ENCODE assay signal across 9 cellular contexts in the genomic region with DNA sequence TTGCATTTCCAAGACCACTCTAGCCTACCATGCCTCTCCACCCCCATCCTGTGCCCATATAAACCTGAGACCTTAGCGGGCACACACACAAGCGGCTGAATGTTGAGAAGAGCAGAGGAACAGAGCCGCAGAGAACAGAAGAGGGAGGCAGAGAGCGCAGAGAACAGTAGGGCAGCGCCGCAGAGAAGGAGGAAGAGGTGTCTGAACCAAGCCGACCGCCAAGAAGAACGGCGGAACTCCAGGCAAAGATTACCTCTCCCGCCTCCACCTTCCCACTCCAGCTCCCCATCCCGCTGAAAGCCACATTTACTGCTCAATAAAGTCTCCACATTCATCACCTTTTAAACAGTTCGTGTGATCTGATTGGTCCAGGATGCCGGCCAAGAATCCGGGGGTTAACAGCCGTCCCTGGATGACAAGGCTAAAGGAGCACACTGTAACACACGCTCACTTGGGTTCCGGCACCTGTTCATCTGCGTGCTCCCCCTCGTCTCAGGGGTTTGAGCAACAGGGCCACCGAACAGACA. TPM values are rescaled to one million over a fixed set of nuclear protein-coding genes. Genes with fewer than 3 reads are reported as not detected.
DNase-seq lines count a peak whose midpoint lies in the region; ATAC-seq and TF ChIP-seq lines count a peak whose summit lies in the region.
"Had no signal": no experiment of that assay in that cellular context is flagged by ENCODE, and none has a peak within 500 bp of the region (broad histone marks: within the 10 kb centered on the region; RNA-seq: fewer than 3 reads in every experiment).

No MANE protein-coding gene starts in this region.

- POLR2A ChIA-PET in CD8-positive, alpha-beta memory T cell (lab: Charles Lee), result no interaction called here

- peak overlapping the region; percentile 31 for H3K4me3 ChIP-seq in CD8-positive, alpha-beta memory T cell (ENCODE audit: low read length)
- H3K4me3 ChIP-seq in HUES6 (ENCODE audit: low read depth, low read length) (peak overlapping the region; percentile 64), rectal smooth muscle tissue (ENCODE audit: low read length) (peak overlapping the region; percentile 49)

- H3K36me3 Mint-ChIP-seq in CD8-positive, alpha-beta memory T cell, result no peaks in the 10 kb centered on the region

- no peaks in the 10 kb centered on the region for H3K9me3 ChIP-seq in CD8-positive, alpha-beta memory T cell (ENCODE audit: low read length)
- H3K9me3 ChIP-seq in HUES6 (ENCODE audit: control insufficient read depth, insufficient read depth, low read depth, low read length), result no peaks in the 10 kb centered on the region

- peak; percentile 93 for ATAC-seq in GM21367 (IDR thresholded peaks at IDR 0.05; ENCODE audit: unreplicated experiment)

- H3K4me1 ChIP-seq in CD8-positive, alpha-beta memory T cell (ENCODE audit: insufficient read depth, low read length), result peaks cover 4% of the 10 kb centered on the region
- H3K4me1 ChIP-seq in HUES6 (ENCODE audit: control insufficient read depth, insufficient read depth, low read length) (peaks cover 3% of the 10 kb centered on the region; the same call in 1 of the 2 replicates), rectal smooth muscle tissue (ENCODE audit: control insufficient read depth, insufficient read depth, low read length) (no peaks in the 10 kb centered on the region)

- H3K4me3 Mint-ChIP-seq in CD8-positive, alpha-beta memory T cell, result peak overlapping the region in 6 of 7 donors; percentile 18 to 73 (median 51)

- no peaks in the 10 kb centered on the region for H3K36me3 ChIP-seq in CD8-positive, alpha-beta memory T cell (ENCODE audit: insufficient read depth, low read length)
- H3K36me3 ChIP-seq in HUES6 (ENCODE audit: control insufficient read depth, insufficient read depth, low read length), result no peaks in the 10 kb centered on the region
- no peaks in the 10 kb centered on the region for H3K36me3 ChIP-seq in rectal smooth muscle tissue (ENCODE audit: control insufficient read depth, insufficient read depth, low read length)

- peak in 1 of 5 donors; percentile 39 for DNase-seq in CD8-positive, alpha-beta memory T cell
- DNase-seq in activated CD4-positive, alpha-beta T cell treated with anti-CD3 and anti-CD28 coated beads, Interleukin-2, amount 50 U/mL, for 4 hours, result peak; percentile 8 to 10
- DNase-seq in glomerular visceral epithelial cell (ENCODE audit: extremely low spot score) (peak; percentile 30), GM20000 (ENCODE audit: low spot score) (no peak), GF-D8 (lab: John Stamatoyannopoulos, UW) (no peak)

- H3K27me3 Mint-ChIP-seq in CD8-positive, alpha-beta memory T cell, result peaks cover 4 to 12% of the 10 kb centered on the region in 2 donors

- H3K27ac ChIP-seq in CD8-positive, alpha-beta memory T cell (ENCODE audit: low read depth, low read length), result no peak overlapping the region
- H3K27ac ChIP-seq in HUES6 (ENCODE audit: low read depth, low read length), result no peak overlapping the region
- no peak overlapping the region for H3K27ac ChIP-seq in rectal smooth muscle tissue (ENCODE audit: low read depth, low read length)
- H3K27ac ChIP-seq: HL-60 had no signal

- H3K9ac ChIP-seq in HUES6 (ENCODE audit: low read length) (peak overlapping the region; percentile 31), rectal smooth muscle tissue (ENCODE audit: low read length) (no peak overlapping the region)

- CTCF ChIA-PET in CD8-positive, alpha-beta memory T cell (lab: Charles Lee), result no interaction called here

- peaks cover 1 to 9% (median 6%) of the 10 kb centered on the region in 3 donors for H3K4me1 Mint-ChIP-seq in CD8-positive, alpha-beta memory T cell

- peak overlapping the region in 2 of 8 donors; percentile 19 to 90 for H3K27ac Mint-ChIP-seq in CD8-positive, alpha-beta memory T cell

- H3K9me3 Mint-ChIP-seq in CD8-positive, alpha-beta memory T cell, result peaks cover 0 to 7% (median 0%) of the 10 kb centered on the region in 5 donors

- no peaks in the 10 kb centered on the region for H3K27me3 ChIP-seq in CD8-positive, alpha-beta memory T cell (ENCODE audit: insufficient read depth, low read length, poor library complexity, severe bottlenecking)
- peaks cover 16% of the 10 kb centered on the region for H3K27me3 ChIP-seq in HUES6 (ENCODE audit: control insufficient read depth, insufficient read depth, low read length)
- no peaks in the 10 kb centered on the region for H3K27me3 ChIP-seq in rectal smooth muscle tissue (ENCODE audit: control insufficient read depth, insufficient read depth, low read length)

- no peak for TF ChIP-seq CTCF in GM20000 (IDR thresholded peaks at IDR 0.05; ENCODE audit: extremely low read depth, missing control alignments)

RNA-seq across cellular contexts. Expression of a gene that starts 33.2 kb away (rescaled TPM):
- not detected for total RNA-seq in CD8-positive, alpha-beta memory T cell
- polyA plus RNA-seq in CD8-positive, alpha-beta memory T cell, result 0.03 TPM

Comparison
In these comparisons a context has a peak if more than half of its experiments do, and no peak if none do; other contexts are left out.
1. DNase-seq: peak in activated CD4-positive, alpha-beta T cell treated with anti-CD3 and anti-CD28 coated beads, Interleukin-2, amount 50 U/mL, for 4 hours (2 of 2) and glomerular visceral epithelial cell (single experiment); none in GM20000 (single experiment) and GF-D8 (single experiment).
2. Peak in every context shown above with its lines, with median percentiles within 50 percentile points of each other: H3K4me3 ChIP-seq.